ENCODE assay signal across 12 cellular contexts in genomic region chr22:35892192-35892591, GRCh38.
A peak's percentile ranks its signal among the peaks of the same experiment; 100 is the strongest.
DNase-seq lines count a peak whose midpoint lies in the region; ATAC-seq and TF ChIP-seq lines count a peak whose summit lies in the region.
"Had no signal": no experiment of that assay in that cellular context is flagged by ENCODE, and none has a peak within 500 bp of the region (broad histone marks: within the 10 kb centered on the region; RNA-seq: fewer than 3 reads in every experiment).

No MANE protein-coding gene starts in this region.

- H4K91ac ChIP-seq in trophoblast cell (ENCODE audit: low read depth, low read length): no peak overlapping the region

- H3K18ac ChIP-seq in trophoblast cell (ENCODE audit: low read length): no peak overlapping the region

- H3K14ac ChIP-seq in trophoblast cell (ENCODE audit: low read length): no peak overlapping the region

- no peak overlapping the region for H3K9ac ChIP-seq in trophoblast cell (ENCODE audit: low read length)

- no peak overlapping the region for H3K4me3 ChIP-seq in AG10803 (ENCODE audit: low read length)
- H3K4me3 ChIP-seq in fibroblast of mammary gland (ENCODE audit: control insufficient read depth, low read depth, low read length): no peak overlapping the region
- H3K4me3 ChIP-seq in trophoblast cell (ENCODE audit: low read depth, low read length): no peak overlapping the region

- no peaks in the 10 kb centered on the region for H3K27me3 ChIP-seq in trophoblast cell (ENCODE audit: insufficient read depth, low read length)

- H2BK5ac ChIP-seq in trophoblast cell (ENCODE audit: low read depth, low read length, poor library complexity): no peak overlapping the region

- no peak overlapping the region for H2BK120ac ChIP-seq in trophoblast cell (ENCODE audit: insufficient read depth, low read length, poor library complexity)

- H3K4me1 ChIP-seq in trophoblast cell (ENCODE audit: control insufficient read depth in 1 of 2, insufficient read depth in 2 of 2, low read length in 2 of 2): peaks cover 7 to 19% of the 10 kb centered on the region in 2 experiments

- no peak overlapping the region for H2AFZ ChIP-seq in trophoblast cell (ENCODE audit: insufficient read depth, low read length, poor library complexity)

- H3K9me3 ChIP-seq in trophoblast cell (ENCODE audit: insufficient read depth, low read depth, low read length): no peaks in the 10 kb centered on the region

- no peak overlapping the region for H4K8ac ChIP-seq in trophoblast cell (ENCODE audit: low read depth, low read length)

- H3K36me3 ChIP-seq in trophoblast cell (ENCODE audit: control insufficient read depth in 1 of 2, insufficient read depth in 2 of 2, low read length in 2 of 2): peaks cover 0 to 2% of the 10 kb centered on the region in 2 experiments

- no peaks in the 10 kb centered on the region for H3K79me1 ChIP-seq in trophoblast cell (ENCODE audit: low read length)

- no peak overlapping the region for H3K4me2 ChIP-seq in trophoblast cell (ENCODE audit: low read length)

- ATAC-seq in GM19023 (IDR thresholded peaks at IDR 0.05; ENCODE audit: unreplicated experiment) (no peak), HG02870 (IDR thresholded peaks at IDR 0.05; ENCODE audit: unreplicated experiment) (no peak), HG03354 (IDR thresholded peaks at IDR 0.05; ENCODE audit: poor library complexity, severe bottlenecking, unreplicated experiment) (no peak)

- no peak overlapping the region for H4K12ac ChIP-seq in trophoblast cell (ENCODE audit: low read depth, low read length)

- no peak overlapping the region for H2BK12ac ChIP-seq in trophoblast cell (ENCODE audit: low read length)

- H3K23ac ChIP-seq in trophoblast cell (ENCODE audit: low read length): no peak overlapping the region

- H3K79me2 ChIP-seq in trophoblast cell (ENCODE audit: control insufficient read depth, insufficient read depth, low read length, poor library complexity): no peaks in the 10 kb centered on the region

- DNase-seq in AG10803 (ENCODE audit: low read depth) (peak; percentile 79), RPMI7951 (ENCODE audit: low read depth) (peak; percentile 73), fibroblast of mammary gland (ENCODE audit: low read depth) (peak; percentile 82), trophoblast cell (peak; percentile 77 to 91), SHP77 (lab: John Stamatoyannopoulos, UW) (no peak)
- DNase-seq: CD4-positive, CD25-positive, alpha-beta regulatory T cell; cortex of kidney; nephron progenitor cell; stimulated activated CD4-positive, alpha-beta T cell treated with anti-CD3 and anti-CD28 coated beads, Interleukin-2, amount 100 ng/mL, for 48 hours had no signal

- TF ChIP-seq CTCF in AG10803 (conservative IDR thresholded peaks at IDR 0.05; ENCODE audit: low read length) (no peak), fibroblast of mammary gland (conservative IDR thresholded peaks at IDR 0.05; ENCODE audit: control insufficient read depth, insufficient read depth, low read depth, low read length) (no peak)

- no CpG with 5 or more reads among the region's 4 CpGs for WGBS in trophoblast cell (ENCODE audit: extremely low coverage, insufficient coverage, insufficient read length)

- H2AK5ac ChIP-seq in trophoblast cell (ENCODE audit: low read length): no peak overlapping the region

- H3K4ac ChIP-seq in trophoblast cell (ENCODE audit: low read depth, low read length): no peak overlapping the region

- H3K27ac ChIP-seq in trophoblast cell (ENCODE audit: low read depth, low read length): no peak overlapping the region

Comparison
In these comparisons a context has a peak if more than half of its experiments do, and no peak if none do; other contexts are left out.
1. DNase-seq: peak in AG10803 (single experiment), RPMI7951 (single experiment), fibroblast of mammary gland (single experiment) and trophoblast cell (2 of 2); none in SHP77 (0 of 2).